ENCODE assay signal across 23 cellular contexts in genomic region chr5:93644760-93645159, GRCh38.
"Had no signal": no experiment of that assay in that cellular context is flagged by ENCODE, and none has a peak within 500 bp of the region (broad histone marks: within the 10 kb centered on the region; RNA-seq: fewer than 3 reads in every experiment).

No MANE protein-coding gene starts in this region.

- DNase-seq: dermis blood vessel endothelial cell; dorsolateral prefrontal cortex; effector CD4-positive, alpha-beta T cell; effector memory CD4-positive, alpha-beta T cell; foreskin keratinocyte; gastrocnemius medialis; glutamatergic neuron; head of caudate nucleus; heart right ventricle; hippocampal formation; left cardiac atrium; left lung; left ventricle myocardium superior; lower lobe of right lung; mesenchymal stem cell; mucosa of descending colon; naive B cell had no signal

- H3K27ac ChIP-seq: coronary artery, dorsolateral prefrontal cortex, esophagus muscularis mucosa, foreskin keratinocyte, gastrocnemius medialis, heart right ventricle, left lung, lower lobe of right lung had no signal

- ATAC-seq: foreskin keratinocyte, gastrocnemius medialis, heart right ventricle, left cardiac atrium, left lung, left ventricle myocardium superior, lower lobe of right lung, mucosa of descending colon had no signal

- H3K9me3 ChIP-seq: esophagus muscularis mucosa, gastrocnemius medialis, heart right ventricle, left lung, lower lobe of right lung, mucosa of descending colon had no signal

- FAIRE-seq: colon, endothelial cell of umbilical vein, islet of Langerhans, keratinocyte had no signal

- H3K36me3 ChIP-seq: esophagus muscularis mucosa, gastrocnemius medialis, heart right ventricle, left lung, lower lobe of right lung had no signal

- H3K4me3 ChIP-seq: coronary artery, dorsolateral prefrontal cortex, esophagus muscularis mucosa, gastrocnemius medialis, heart right ventricle, left lung, lower lobe of right lung, mucosa of descending colon had no signal

- H3K4me1 ChIP-seq: esophagus muscularis mucosa, foreskin keratinocyte, gastrocnemius medialis, heart right ventricle, left lung, lower lobe of right lung had no signal

- H3K27me3 ChIP-seq: dorsolateral prefrontal cortex, esophagus muscularis mucosa, foreskin keratinocyte, gastrocnemius medialis, heart right ventricle, left lung had no signal
